In genomic region chr12:119902084-119902509, GRCh38 we compare ENCODE assay signal across 8 cellular contexts. TPM values are rescaled to one million over a fixed set of nuclear protein-coding genes. Genes with fewer than 3 reads are reported as not detected.
DNase-seq lines count a peak whose midpoint lies in the region; ATAC-seq and TF ChIP-seq lines count a peak whose summit lies in the region.

No MANE protein-coding gene starts in this region.

- no peaks in the 10 kb centered on the region for H3K9me3 Mint-ChIP-seq in mesothelial cell of epicardium

- TF ChIP-seq CTCF in 22Rv1 (IDR thresholded peaks at IDR 0.05) (peak; percentile 98), mesothelial cell of epicardium (IDR thresholded peaks at IDR 0.05; ENCODE audit: unreplicated experiment) (peak; percentile 50)

- H3K27ac ChIP-seq in 22Rv1, result no peak overlapping the region

- no peaks in the 10 kb centered on the region for H3K27me3 Mint-ChIP-seq in mesothelial cell of epicardium (ENCODE audit: low read depth)

- H3K27ac Mint-ChIP-seq in mesothelial cell of epicardium, result no peak overlapping the region

- H3K4me1 Mint-ChIP-seq in mesothelial cell of epicardium, result peaks cover 1% of the 10 kb centered on the region

- H3K4me3 Mint-ChIP-seq in mesothelial cell of epicardium, result no peak overlapping the region

- no peaks in the 10 kb centered on the region for H3K36me3 Mint-ChIP-seq in mesothelial cell of epicardium

- peak; percentile 68 for ATAC-seq in GM18502 (IDR thresholded peaks at IDR 0.05; ENCODE audit: poor library complexity, unreplicated experiment)

- DNase-seq in HPDE6-E6E7 (ENCODE audit: extremely low spot score), result peak; percentile 65
- DNase-seq in NCI-H82 treated with DMSO at 0.1 percent for 48 hours (lab: John Stamatoyannopoulos, UW; ENCODE audit: unreplicated experiment), result peak; percentile 47
- DNase-seq in activated CD4-positive, alpha-beta T cell treated with anti-CD3 and anti-CD28 coated beads, Interleukin-2, amount 50 U/mL, for 48 hours, result peak; percentile 76 to 85
- DNase-seq in effector CD4-positive, alpha-beta T cell, result peak; percentile 50
- DNase-seq in mesothelial cell of epicardium (ENCODE audit: low spot score in 2 of 2, unreplicated experiment in 2 of 2), result peak in 1 of 2 experiments; percentile 55
- DNase-seq in stimulated activated CD8-positive, alpha-beta memory T cell treated with anti-CD3 and anti-CD28 coated beads, Interleukin-4, amount 100 ng/mL, for 24 hours (ENCODE audit: low read depth), result peak; percentile 48

RNA-seq across cellular contexts. Expression of gene CIT, which starts 25.0 kb away (rescaled TPM):
- 23.7 to 29.3 TPM (median 27.4 TPM) in 3 replicates for total RNA-seq in mesothelial cell of epicardium
